In genomic region chrX:105191878-105192277, GRCh38 we compare ENCODE assay signal across 10 cellular contexts. TPM values are rescaled to one million over a fixed set of nuclear protein-coding genes. Genes with fewer than 3 reads are reported as not detected.
DNase-seq lines count a peak whose midpoint lies in the region; ATAC-seq, FAIRE-seq and TF ChIP-seq lines count a peak whose summit lies in the region.
"Had no signal": no experiment of that assay in that cellular context is flagged by ENCODE, and none has a peak within 500 bp of the region (broad histone marks: within the 10 kb centered on the region; RNA-seq: fewer than 3 reads in every experiment).

No MANE protein-coding gene starts in this region.

- ATAC-seq in GM19372 (IDR thresholded peaks at IDR 0.05; ENCODE audit: low read depth, unreplicated experiment) = peak; percentile 72
- ATAC-seq in activated CD8-positive, alpha-beta T cell treated with anti-CD3 and anti-CD28 coated beads for 36 hours = no peak

- DNase-seq in AG04449 (ENCODE audit: low read depth, low spot score) (no peak), NCI-H526 treated with DMSO at 0.1 percent for 48 hours (lab: John Stamatoyannopoulos, UW) (peak; percentile 13), fibroblast of pulmonary artery (ENCODE audit: low read depth) (peak; percentile 10), UCSD-AML1 (lab: John Stamatoyannopoulos, UW; ENCODE audit: unreplicated experiment) (no peak), H54 (ENCODE audit: insufficient read length, low spot score) (no peak)
- no peak for DNase-seq in activated CD4-positive, alpha-beta T cell treated with anti-CD3 and anti-CD28 coated beads, Interleukin-2, amount 10 ng/mL, durations not matched to agents 7 days and 5 days
- DNase-seq in activated CD8-positive, alpha-beta T cell treated with anti-CD3 and anti-CD28 coated beads for 36 hours = no peak

- no peak overlapping the region for H3K4me3 Mint-ChIP-seq in activated CD4-positive, alpha-beta T cell treated with anti-CD3 and anti-CD28 coated beads, Interleukin-2, amount 10 ng/mL, durations not matched to agents 7 days and 5 days
- no peak overlapping the region for H3K4me3 Mint-ChIP-seq in activated CD8-positive, alpha-beta T cell treated with anti-CD3 and anti-CD28 coated beads for 36 hours

- no peaks in the 10 kb centered on the region for H3K4me1 Mint-ChIP-seq in activated CD4-positive, alpha-beta T cell treated with anti-CD3 and anti-CD28 coated beads, Interleukin-2, amount 10 ng/mL, durations not matched to agents 7 days and 5 days
- no peaks in the 10 kb centered on the region for H3K4me1 Mint-ChIP-seq in activated CD8-positive, alpha-beta T cell treated with anti-CD3 and anti-CD28 coated beads for 36 hours (ENCODE audit: low read depth)

- intact Hi-C loops in activated CD8-positive, alpha-beta T cell treated with anti-CD3 and anti-CD28 coated beads for 36 hours (cut with micrococcal nuclease) = no loop called here

- POLR2A ChIA-PET in AG04449 (lab: Yijun Ruan, JAX) = interaction anchor here (0.6 kb wide), 1 partner anchor 206 kb away, joined by 3 read pairs; no protein-coding TSS in a partner anchor
- POLR2A ChIA-PET in activated CD4-positive, alpha-beta T cell treated with anti-CD3 and anti-CD28 coated beads, Interleukin-2, amount 10 ng/mL, durations not matched to agents 7 days and 5 days (lab: Charles Lee) = no interaction called here
- POLR2A ChIA-PET in activated CD8-positive, alpha-beta T cell treated with anti-CD3 and anti-CD28 coated beads for 36 hours (lab: Charles Lee) = no interaction called here

- no peak for TF ChIP-seq POLR2A in H54 (IDR thresholded peaks at IDR 0.05; ENCODE audit: low read depth, low read length)

- TF ChIP-seq CTCF in AG04449 (IDR thresholded peaks at IDR 0.05; ENCODE audit: insufficient read depth, low read length, missing control alignments) (peak; percentile 53), fibroblast of pulmonary artery (IDR thresholded peaks at IDR 0.05; ENCODE audit: low read length, missing control alignments) (peak; percentile 53)
- TF ChIP-seq CTCF in activated CD8-positive, alpha-beta T cell treated with anti-CD3 and anti-CD28 coated beads for 36 hours (IDR thresholded peaks at IDR 0.05) = no peak

- CTCF ChIA-PET in AG04449 (lab: Yijun Ruan, JAX) = no interaction called here
- CTCF ChIA-PET in activated CD4-positive, alpha-beta T cell treated with anti-CD3 and anti-CD28 coated beads, Interleukin-2, amount 10 ng/mL, durations not matched to agents 7 days and 5 days (lab: Charles Lee) = no interaction called here
- CTCF ChIA-PET in activated CD8-positive, alpha-beta T cell treated with anti-CD3 and anti-CD28 coated beads for 36 hours (lab: Charles Lee) = no interaction called here

- H3K27ac Mint-ChIP-seq in activated CD4-positive, alpha-beta T cell treated with anti-CD3 and anti-CD28 coated beads, Interleukin-2, amount 10 ng/mL, durations not matched to agents 7 days and 5 days = no peak overlapping the region
- no peak overlapping the region for H3K27ac Mint-ChIP-seq in activated CD8-positive, alpha-beta T cell treated with anti-CD3 and anti-CD28 coated beads for 36 hours

- no peaks in the 10 kb centered on the region for H3K36me3 Mint-ChIP-seq in activated CD4-positive, alpha-beta T cell treated with anti-CD3 and anti-CD28 coated beads, Interleukin-2, amount 10 ng/mL, durations not matched to agents 7 days and 5 days (ENCODE audit: low read depth)
- H3K36me3 Mint-ChIP-seq in activated CD8-positive, alpha-beta T cell treated with anti-CD3 and anti-CD28 coated beads for 36 hours (ENCODE audit: low read depth) = no peaks in the 10 kb centered on the region

- no peaks in the 10 kb centered on the region for H3K27me3 Mint-ChIP-seq in activated CD4-positive, alpha-beta T cell treated with anti-CD3 and anti-CD28 coated beads, Interleukin-2, amount 10 ng/mL, durations not matched to agents 7 days and 5 days
- H3K27me3 Mint-ChIP-seq in activated CD8-positive, alpha-beta T cell treated with anti-CD3 and anti-CD28 coated beads for 36 hours = no peaks in the 10 kb centered on the region

- H3K9me3 Mint-ChIP-seq in activated CD4-positive, alpha-beta T cell treated with anti-CD3 and anti-CD28 coated beads, Interleukin-2, amount 10 ng/mL, durations not matched to agents 7 days and 5 days = no peaks in the 10 kb centered on the region
- H3K9me3 Mint-ChIP-seq in activated CD8-positive, alpha-beta T cell treated with anti-CD3 and anti-CD28 coated beads for 36 hours = no peaks in the 10 kb centered on the region

- H3K4me3 ChIP-seq in AG04449 (ENCODE audit: low read depth, low read length) = no peak overlapping the region
- H3K4me3 ChIP-seq in fibroblast of pulmonary artery (replicated peaks; ENCODE audit: low read depth, low read length) = no peak overlapping the region

- no peak for FAIRE-seq in H54 (lab: Jason Lieb, UNC)
- FAIRE-seq: G401.6 had no signal

RNA-seq across cellular contexts. Expression of gene TEX13A, which starts 28.6 kb away (rescaled TPM):
- total RNA-seq in activated CD4-positive, alpha-beta T cell treated with anti-CD3 and anti-CD28 coated beads, Interleukin-2, amount 10 ng/mL, durations not matched to agents 7 days and 5 days = not detected
- not detected for total RNA-seq in activated CD8-positive, alpha-beta T cell treated with anti-CD3 and anti-CD28 coated beads for 36 hours
- total RNA-seq: NCI-H460 had no signal

Comparison
In these comparisons a context has a peak if more than half of its experiments do, and no peak if none do; other contexts are left out.
1. DNase-seq: peak in NCI-H526 treated with DMSO at 0.1 percent for 48 hours (single experiment) and fibroblast of pulmonary artery (single experiment); none in AG04449 (single experiment), UCSD-AML1 (single experiment), H54 (single experiment), activated CD4-positive, alpha-beta T cell treated with anti-CD3 and anti-CD28 coated beads, Interleukin-2, amount 10 ng/mL, durations not matched to agents 7 days and 5 days (single experiment) and activated CD8-positive, alpha-beta T cell treated with anti-CD3 and anti-CD28 coated beads for 36 hours (single experiment).